25 cellular contexts compared by ENCODE assay signal in genomic region chr1:238582816-238583215, GRCh38.
"Had no signal": no experiment of that assay in that cellular context is flagged by ENCODE, and none has a peak within 500 bp of the region (broad histone marks: within the 10 kb centered on the region; RNA-seq: fewer than 3 reads in every experiment).

No MANE protein-coding gene starts in this region.

- H3K27me3 Mint-ChIP-seq: memory B cell; stimulated activated naive B cell treated with anti-CD40 and anti-IgM and Interleukin-4, amounts not matched to agents 10 μg/mL and 1 μg/mL and 100 μg/mL, for 72 hours; stimulated activated naive CD8-positive, alpha-beta T cell treated with anti-CD3 and anti-CD28 coated beads, Interleukin-15, Interleukin-2, amounts not matched to agents 100 ng/mL and 50 ng/mL, for 24 hours had no signal

- ATAC-seq: gastroesophageal sphincter; heart right ventricle; left ventricle myocardium superior; lower lobe of right lung; natural killer cell; right lobe of liver; stimulated activated naive B cell treated with anti-CD40 and anti-IgM and Interleukin-4, amounts not matched to agents 10 μg/mL and 1 μg/mL and 100 μg/mL, for 72 hours had no signal

- H3K4me3 ChIP-seq: coronary artery, gastroesophageal sphincter, heart right ventricle, lower lobe of right lung, ovary, right lobe of liver, thoracic aorta, tibial nerve, upper lobe of left lung had no signal

- H3K4me3 Mint-ChIP-seq: memory B cell; natural killer cell; stimulated activated naive B cell treated with anti-CD40 and anti-IgM and Interleukin-4, amounts not matched to agents 10 μg/mL and 1 μg/mL and 100 μg/mL, for 72 hours; stimulated activated naive CD8-positive, alpha-beta T cell treated with anti-CD3 and anti-CD28 coated beads, Interleukin-15, Interleukin-2, amounts not matched to agents 100 ng/mL and 50 ng/mL, for 24 hours had no signal

- H3K27me3 ChIP-seq: gastroesophageal sphincter, heart right ventricle, ovary, right lobe of liver, tibial nerve, upper lobe of left lung had no signal

- H3K27ac Mint-ChIP-seq: memory B cell; natural killer cell; stimulated activated naive B cell treated with anti-CD40 and anti-IgM and Interleukin-4, amounts not matched to agents 10 μg/mL and 1 μg/mL and 100 μg/mL, for 72 hours; stimulated activated naive CD8-positive, alpha-beta T cell treated with anti-CD3 and anti-CD28 coated beads, Interleukin-15, Interleukin-2, amounts not matched to agents 100 ng/mL and 50 ng/mL, for 24 hours had no signal

- H3K9me3 ChIP-seq: gastroesophageal sphincter, lower lobe of right lung, ovary, right lobe of liver, thoracic aorta, tibial nerve, upper lobe of left lung had no signal

- H3K27ac ChIP-seq: coronary artery, gastroesophageal sphincter, heart right ventricle, lower lobe of right lung, ovary, right lobe of liver, thoracic aorta, tibial nerve, upper lobe of left lung had no signal

- H3K36me3 Mint-ChIP-seq: memory B cell; natural killer cell; stimulated activated naive B cell treated with anti-CD40 and anti-IgM and Interleukin-4, amounts not matched to agents 10 μg/mL and 1 μg/mL and 100 μg/mL, for 72 hours had no signal

- H3K36me3 ChIP-seq: gastroesophageal sphincter, heart right ventricle, lower lobe of right lung, ovary, right lobe of liver, thoracic aorta, tibial nerve, upper lobe of left lung had no signal

- H3K4me1 Mint-ChIP-seq: memory B cell; natural killer cell; stimulated activated naive B cell treated with anti-CD40 and anti-IgM and Interleukin-4, amounts not matched to agents 10 μg/mL and 1 μg/mL and 100 μg/mL, for 72 hours had no signal

- DNase-seq: dermis blood vessel endothelial cell; effector memory CD4-positive, alpha-beta T cell; foreskin fibroblast; glutamatergic neuron; heart right ventricle; hippocampal formation; islet precursor cell; kidney glomerular epithelial cell; left ventricle myocardium superior; lower lobe of right lung; natural killer cell; occipital lobe; ovary; right lobe of liver; small intestine; stimulated activated CD4-positive, alpha-beta T cell treated with anti-CD3 and anti-CD28 coated beads, Interleukin-15, amount 100 ng/mL, for 24 hours; stimulated activated CD4-positive, alpha-beta T cell treated with anti-CD3 and anti-CD28 coated beads, Interleukin-2, amount 100 ng/mL, for 48 hours; stimulated activated naive B cell treated with anti-CD40 and anti-IgM and Interleukin-4, amounts not matched to agents 10 μg/mL and 1 μg/mL and 100 μg/mL, for 72 hours; upper lobe of left lung had no signal

- H3K4me1 ChIP-seq: gastroesophageal sphincter, heart right ventricle, lower lobe of right lung, right lobe of liver, tibial nerve, upper lobe of left lung had no signal
